22 cellular contexts compared by ENCODE assay signal in the genomic region with DNA sequence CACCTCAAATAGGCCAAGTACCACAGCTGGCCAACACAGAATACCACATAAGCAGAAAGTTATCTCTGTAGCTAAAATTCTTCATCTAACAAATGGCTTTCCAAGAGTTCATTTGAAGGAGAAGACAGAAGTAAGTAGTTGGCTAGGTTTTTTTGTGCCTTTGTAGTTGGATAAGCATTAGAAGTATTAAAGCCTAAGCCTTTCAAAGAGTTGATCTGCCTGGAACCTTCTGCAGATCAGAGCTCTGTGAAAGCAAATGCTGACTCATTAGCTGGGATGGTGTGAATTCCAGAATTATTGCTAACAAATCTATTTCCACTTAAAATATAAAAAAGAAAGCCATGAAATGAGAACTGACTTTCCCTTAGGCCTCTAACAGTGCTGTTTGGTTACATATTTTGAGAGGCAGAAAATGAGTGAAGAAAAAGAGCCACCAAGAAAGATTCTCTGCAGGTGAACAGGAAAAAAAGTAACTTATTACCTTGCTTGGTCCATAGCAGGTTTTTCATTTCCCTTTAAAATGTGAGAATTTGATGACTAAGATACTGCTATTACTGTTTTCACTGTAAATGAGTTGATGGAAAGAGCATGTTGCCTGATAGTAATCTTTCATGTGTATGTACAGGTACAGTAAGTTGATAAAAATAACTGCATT.
A peak's percentile ranks its signal among the peaks of the same experiment; 100 is the strongest.
DNase-seq lines count a peak whose midpoint lies in the region; ATAC-seq, FAIRE-seq and TF ChIP-seq lines count a peak whose summit lies in the region.
"Had no signal": no experiment of that assay in that cellular context is flagged by ENCODE, and none has a peak within 500 bp of the region (broad histone marks: within the 10 kb centered on the region; RNA-seq: fewer than 3 reads in every experiment).

No MANE protein-coding gene starts in this region.

- no peak overlapping the region for H2AFZ ChIP-seq in mesenchymal stem cell (ENCODE audit: low read depth, low read length)
- H2AFZ ChIP-seq: neural progenitor cell had no signal

- no peak overlapping the region for H4K8ac ChIP-seq in mesenchymal stem cell (ENCODE audit: low read length)

- no peak overlapping the region for H2BK12ac ChIP-seq in mesenchymal stem cell (ENCODE audit: low read length in 2 of 2)

- H3K18ac ChIP-seq in mesenchymal stem cell (ENCODE audit: low read depth in 1 of 2, low read length in 2 of 2): no peak overlapping the region

- no peak overlapping the region for H2BK15ac ChIP-seq in mesenchymal stem cell (ENCODE audit: low read depth, poor library complexity, severe bottlenecking)

- H3K27me3 ChIP-seq in bronchial epithelial cell (ENCODE audit: control insufficient read depth, insufficient read depth, low read length) (no peaks in the 10 kb centered on the region), mesenchymal stem cell (ENCODE audit: control insufficient read depth in 1 of 2, insufficient read depth in 1 of 2, low read length in 2 of 2) (no peaks in the 10 kb centered on the region)
- H3K27me3 ChIP-seq: body of pancreas, esophagus muscularis mucosa, neural progenitor cell, stomach had no signal

- no peak overlapping the region for H3K14ac ChIP-seq in mesenchymal stem cell (ENCODE audit: low read length in 2 of 2)

- H3K36me3 ChIP-seq in bronchial epithelial cell (ENCODE audit: control insufficient read depth, insufficient read depth, low read length) (no peaks in the 10 kb centered on the region), mesenchymal stem cell (ENCODE audit: control insufficient read depth in 1 of 2, insufficient read depth in 2 of 2, low read depth in 1 of 2, low read length in 2 of 2) (no peaks in the 10 kb centered on the region)
- H3K36me3 ChIP-seq: esophagus muscularis mucosa, neural progenitor cell, stomach had no signal

- H3K27ac ChIP-seq in mesenchymal stem cell (ENCODE audit: low read length, poor library complexity, severe bottlenecking): peak overlapping the region; percentile 24
- H3K27ac ChIP-seq: body of pancreas, esophagus muscularis mucosa, neural progenitor cell, stomach had no signal

- H3K4me3 ChIP-seq in bronchial epithelial cell (ENCODE audit: low read depth, low read length) (no peak overlapping the region), mesenchymal stem cell (ENCODE audit: insufficient read depth in 1 of 2, low read depth in 1 of 2, low read length in 2 of 2) (no peak overlapping the region)
- H3K4me3 ChIP-seq: body of pancreas, esophagus muscularis mucosa, neural progenitor cell, stomach had no signal

- ATAC-seq in HG03097 (IDR thresholded peaks at IDR 0.05; ENCODE audit: low FRiP score, unreplicated experiment) (peak; percentile 80), GM21528 (IDR thresholded peaks at IDR 0.05; ENCODE audit: low FRiP score, unreplicated experiment) (no peak), GM18498 (IDR thresholded peaks at IDR 0.05; ENCODE audit: unreplicated experiment) (no peak)
- ATAC-seq: body of pancreas had no signal

- no peak overlapping the region for H2AK5ac ChIP-seq in mesenchymal stem cell (ENCODE audit: low read length, severe bottlenecking)

- TF ChIP-seq CTCF in bronchial epithelial cell (IDR thresholded peaks at IDR 0.05; ENCODE audit: insufficient read depth, low read length, severe bottlenecking): no peak

- no peak overlapping the region for H3K4ac ChIP-seq in mesenchymal stem cell (ENCODE audit: low read depth in 1 of 2, low read length in 2 of 2)

- DNase-seq in GM04503 (ENCODE audit: low read depth): peak; percentile 38
- peak; percentile 62 for DNase-seq in bronchial epithelial cell (ENCODE audit: low read depth)
- DNase-seq in mesenchymal stem cell: no peak
- DNase-seq in NCI-H2227 (lab: John Stamatoyannopoulos, UW; ENCODE audit: unreplicated experiment): no peak
- no peak for DNase-seq in activated naive CD4-positive, alpha-beta T cell treated with anti-CD3 and anti-CD28 coated beads, Interleukin-2, amount 50 U/mL, for 16 hours
- DNase-seq: activated naive CD4-positive, alpha-beta T cell treated with anti-CD3 and anti-CD28 coated beads for 36 hours; body of pancreas; dermis blood vessel endothelial cell; EL; HCEC 1CT; head of caudate nucleus; immature natural killer cell; NCI-H146; NCI-H345; NK-92 treated with Interleukin-12 subunit alpha and Interleukin-12 subunit beta, amount 100 ng/mL, for 24 hours; stimulated activated CD4-positive, alpha-beta T cell treated with anti-CD3 and anti-CD28 coated beads, Interleukin-15, amount 100 ng/mL, for 24 hours; stomach had no signal

- no peak overlapping the region for H2BK120ac ChIP-seq in mesenchymal stem cell (ENCODE audit: low read depth, low read length)

- H2BK5ac ChIP-seq in mesenchymal stem cell (ENCODE audit: low read depth, low read length, poor library complexity, severe bottlenecking): no peak overlapping the region

- no peak overlapping the region for H3K4me2 ChIP-seq in mesenchymal stem cell (ENCODE audit: low read length, poor library complexity, severe bottlenecking)
- H3K4me2 ChIP-seq: neural progenitor cell had no signal

- H4K91ac ChIP-seq in mesenchymal stem cell (ENCODE audit: low read length): no peak overlapping the region

- no peaks in the 10 kb centered on the region for H3K4me1 ChIP-seq in mesenchymal stem cell (ENCODE audit: control insufficient read depth, insufficient read depth, low read depth, low read length)
- H3K4me1 ChIP-seq: body of pancreas, esophagus muscularis mucosa, neural progenitor cell, stomach had no signal

- no peak for FAIRE-seq in bronchial epithelial cell (lab: Jason Lieb, UNC)

- H3K23ac ChIP-seq in mesenchymal stem cell (ENCODE audit: low read length in 2 of 2): no peak overlapping the region

- H3K79me1 ChIP-seq in mesenchymal stem cell (replicated peaks; ENCODE audit: low read length, poor library complexity, severe bottlenecking): no peaks in the 10 kb centered on the region

- no peak overlapping the region for H3K9ac ChIP-seq in mesenchymal stem cell (ENCODE audit: low read length)
- H3K9ac ChIP-seq: neural progenitor cell had no signal

- H3K9me3 ChIP-seq in mesenchymal stem cell (ENCODE audit: control insufficient read depth, low read length): no peaks in the 10 kb centered on the region
- H3K9me3 ChIP-seq: body of pancreas, esophagus muscularis mucosa had no signal

Comparison
In these comparisons a context has a peak if more than half of its experiments do, and no peak if none do; other contexts are left out.
1. DNase-seq: peak in GM04503 (single experiment) and bronchial epithelial cell (single experiment); none in mesenchymal stem cell (single experiment), NCI-H2227 (single experiment) and activated naive CD4-positive, alpha-beta T cell treated with anti-CD3 and anti-CD28 coated beads, Interleukin-2, amount 50 U/mL, for 16 hours (single experiment).